Comparison of ENCODE assay signal across 21 cellular contexts in the genomic region with DNA sequence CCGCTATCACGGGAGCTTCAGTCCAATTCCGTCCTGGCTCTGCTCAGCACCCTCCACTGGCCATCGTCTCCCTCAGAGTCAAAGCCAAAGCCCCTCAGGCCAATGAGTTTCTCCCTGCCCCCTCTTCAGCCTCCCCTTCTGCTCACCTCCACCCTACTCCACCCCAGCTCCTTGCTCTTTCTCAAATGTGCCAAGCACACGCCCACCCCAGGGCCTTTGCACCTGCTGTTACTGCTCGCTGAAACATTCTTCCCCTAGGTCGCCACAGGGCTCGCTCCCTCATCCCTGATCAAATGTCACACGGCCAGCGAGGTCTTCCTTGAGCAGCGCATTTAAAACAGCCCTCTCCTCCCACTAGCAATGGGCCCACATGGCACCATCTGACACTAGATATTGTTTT. TPM values are rescaled to one million over a fixed set of nuclear protein-coding genes. Genes with fewer than 3 reads are reported as not detected.
DNase-seq lines count a peak whose midpoint lies in the region; ATAC-seq lines count a peak whose summit lies in the region.
"Had no signal": no experiment of that assay in that cellular context is flagged by ENCODE, and none has a peak within 500 bp of the region (broad histone marks: within the 10 kb centered on the region; RNA-seq: fewer than 3 reads in every experiment).

No MANE protein-coding gene starts in this region.

- H3K4me1 ChIP-seq in naive thymus-derived CD4-positive, alpha-beta T cell (ENCODE audit: control insufficient read depth in 2 of 2, insufficient read depth in 2 of 2, low read length in 2 of 2): peaks cover 33 to 44% of the 10 kb centered on the region in 2 donors
- H3K4me1 ChIP-seq in subcutaneous abdominal adipose tissue (ENCODE audit: control insufficient read depth in 5 of 5, insufficient read depth in 5 of 5, low read length in 5 of 5): peaks cover 18 to 73% (median 57%) of the 10 kb centered on the region in 5 donors
- H3K4me1 ChIP-seq: uterus had no signal

- H3K9ac ChIP-seq in subcutaneous abdominal adipose tissue (ENCODE audit: low read length in 5 of 5): no peak overlapping the region

- H3K27me3 ChIP-seq in naive thymus-derived CD4-positive, alpha-beta T cell (ENCODE audit: control insufficient read depth in 2 of 2, insufficient read depth in 2 of 2, low read length in 2 of 2): no peaks in the 10 kb centered on the region
- no peaks in the 10 kb centered on the region for H3K27me3 ChIP-seq in subcutaneous abdominal adipose tissue (ENCODE audit: control insufficient read depth in 5 of 5, insufficient read depth in 4 of 5, low read length in 5 of 5)
- H3K27me3 ChIP-seq: left lung, uterus had no signal

- no peak for ATAC-seq in activated naive CD8-positive, alpha-beta T cell treated with anti-CD3 and anti-CD28 coated beads, Interleukin-2, amount 10 ng/mL, durations not matched to agents 7 days and 5 days (ENCODE audit: low read depth)
- no peak for ATAC-seq in activated naive CD8-positive, alpha-beta T cell treated with anti-CD3 and anti-CD28 coated beads, Interleukin-2, amount 50 U/mL, for 24 hours
- no peak for ATAC-seq in activated CD8-positive, alpha-beta T cell treated with anti-CD3 and anti-CD28 coated beads, Interleukin-2, amount 10 ng/mL, durations not matched to agents 7 days and 5 days
- no peak for ATAC-seq in naive thymus-derived CD4-positive, alpha-beta T cell
- ATAC-seq in HG02571 (IDR thresholded peaks at IDR 0.05; ENCODE audit: unreplicated experiment) (no peak), GM18861 (IDR thresholded peaks at IDR 0.05; ENCODE audit: unreplicated experiment) (no peak)
- ATAC-seq: left lung had no signal

- CTCF ChIA-PET in activated CD8-positive, alpha-beta T cell treated with anti-CD3 and anti-CD28 coated beads, Interleukin-2, amount 10 ng/mL, durations not matched to agents 7 days and 5 days (lab: Charles Lee): interaction anchor here (1.4 to 1.6 kb wide), 2 partner anchors 9 to 126 kb away, joined by 6 to 7 read pairs; partner anchors contain the start of gene TOR2A
- CTCF ChIA-PET in naive thymus-derived CD4-positive, alpha-beta T cell (lab: Charles Lee): interaction anchor here (1.4 kb wide), 1 partner anchor 9 kb away, joined by 6 read pairs; no protein-coding TSS in a partner anchor

- no peak overlapping the region for H3K4me3 ChIP-seq in naive thymus-derived CD4-positive, alpha-beta T cell (ENCODE audit: low read length)
- H3K4me3 ChIP-seq in subcutaneous abdominal adipose tissue (ENCODE audit: low read depth in 1 of 5, low read length in 5 of 5): no peak overlapping the region
- H3K4me3 ChIP-seq: left lung, PC-9, SK-N-MC, uterus had no signal

- no peaks in the 10 kb centered on the region for H3K27me3 Mint-ChIP-seq in activated naive CD8-positive, alpha-beta T cell treated with anti-CD3 and anti-CD28 coated beads, Interleukin-2, amount 10 ng/mL, durations not matched to agents 7 days and 5 days
- no peaks in the 10 kb centered on the region for H3K27me3 Mint-ChIP-seq in activated naive CD8-positive, alpha-beta T cell treated with anti-CD3 and anti-CD28 coated beads, Interleukin-2, amount 50 U/mL, for 24 hours
- H3K27me3 Mint-ChIP-seq in activated CD8-positive, alpha-beta T cell treated with anti-CD3 and anti-CD28 coated beads, Interleukin-2, amount 10 ng/mL, durations not matched to agents 7 days and 5 days (ENCODE audit: low read depth): no peaks in the 10 kb centered on the region
- H3K27me3 Mint-ChIP-seq in naive thymus-derived CD4-positive, alpha-beta T cell: no peaks in the 10 kb centered on the region
- H3K27me3 Mint-ChIP-seq: stimulated activated naive CD8-positive, alpha-beta T cell treated with anti-CD3 and anti-CD28 coated beads, Interleukin-15, Interleukin-2, amounts not matched to agents 100 ng/mL and 50 ng/mL, for 24 hours had no signal

- peaks cover 1% of the 10 kb centered on the region for H3K36me3 Mint-ChIP-seq in activated naive CD8-positive, alpha-beta T cell treated with anti-CD3 and anti-CD28 coated beads, Interleukin-2, amount 10 ng/mL, durations not matched to agents 7 days and 5 days
- H3K36me3 Mint-ChIP-seq in activated naive CD8-positive, alpha-beta T cell treated with anti-CD3 and anti-CD28 coated beads, Interleukin-2, amount 50 U/mL, for 24 hours (ENCODE audit: low read depth): peaks cover 1% of the 10 kb centered on the region
- H3K36me3 Mint-ChIP-seq in activated CD8-positive, alpha-beta T cell treated with anti-CD3 and anti-CD28 coated beads, Interleukin-2, amount 10 ng/mL, durations not matched to agents 7 days and 5 days (ENCODE audit: low read depth): peaks cover 3% of the 10 kb centered on the region
- peaks cover 0 to 1% (median 0%) of the 10 kb centered on the region in 5 donors for H3K36me3 Mint-ChIP-seq in naive thymus-derived CD4-positive, alpha-beta T cell

- H3K27ac ChIP-seq in naive thymus-derived CD4-positive, alpha-beta T cell (ENCODE audit: low read depth, low read length): no peak overlapping the region
- peak overlapping the region; percentile 46 for H3K27ac ChIP-seq in subcutaneous abdominal adipose tissue (ENCODE audit: low read depth, low read length)
- H3K27ac ChIP-seq: PC-9, SK-N-MC had no signal

- no peak overlapping the region for H3K4me3 Mint-ChIP-seq in activated naive CD8-positive, alpha-beta T cell treated with anti-CD3 and anti-CD28 coated beads, Interleukin-2, amount 10 ng/mL, durations not matched to agents 7 days and 5 days
- H3K4me3 Mint-ChIP-seq in activated naive CD8-positive, alpha-beta T cell treated with anti-CD3 and anti-CD28 coated beads, Interleukin-2, amount 50 U/mL, for 24 hours: no peak overlapping the region
- no peak overlapping the region for H3K4me3 Mint-ChIP-seq in activated CD8-positive, alpha-beta T cell treated with anti-CD3 and anti-CD28 coated beads, Interleukin-2, amount 10 ng/mL, durations not matched to agents 7 days and 5 days
- H3K4me3 Mint-ChIP-seq in naive thymus-derived CD4-positive, alpha-beta T cell: no peak overlapping the region
- H3K4me3 Mint-ChIP-seq: activated T-helper 1 cell treated with anti-CD3 and anti-CD28 coated beads, Interleukin-12 subunit alpha, Interleukin-12 subunit beta, Interleukin-2, Interleukin-4 antibody, amounts not matched to agents 30 ng/mL and 10 ng/mL and 1 ng/mL, durations not matched to agents 14 hours and 24 hours and 36 hours; stimulated activated naive CD8-positive, alpha-beta T cell treated with anti-CD3 and anti-CD28 coated beads, Interleukin-15, Interleukin-2, amounts not matched to agents 100 ng/mL and 50 ng/mL, for 24 hours had no signal

- peaks cover 43% of the 10 kb centered on the region for H3K4me1 Mint-ChIP-seq in activated naive CD8-positive, alpha-beta T cell treated with anti-CD3 and anti-CD28 coated beads, Interleukin-2, amount 10 ng/mL, durations not matched to agents 7 days and 5 days
- peaks cover 46% of the 10 kb centered on the region for H3K4me1 Mint-ChIP-seq in activated naive CD8-positive, alpha-beta T cell treated with anti-CD3 and anti-CD28 coated beads, Interleukin-2, amount 50 U/mL, for 24 hours
- peaks cover 53% of the 10 kb centered on the region for H3K4me1 Mint-ChIP-seq in activated CD8-positive, alpha-beta T cell treated with anti-CD3 and anti-CD28 coated beads, Interleukin-2, amount 10 ng/mL, durations not matched to agents 7 days and 5 days (ENCODE audit: low read depth)
- peaks cover 26 to 59% (median 48%) of the 10 kb centered on the region in 7 donors for H3K4me1 Mint-ChIP-seq in naive thymus-derived CD4-positive, alpha-beta T cell

- H3K9me3 ChIP-seq in naive thymus-derived CD4-positive, alpha-beta T cell (ENCODE audit: control insufficient read depth in 2 of 3, low read length in 3 of 3): no peaks in the 10 kb centered on the region
- H3K9me3 ChIP-seq in subcutaneous abdominal adipose tissue (ENCODE audit: control insufficient read depth in 5 of 5, low read length in 5 of 5): no peaks in the 10 kb centered on the region
- H3K9me3 ChIP-seq: left lung, uterus had no signal

- intact Hi-C loops in naive thymus-derived CD4-positive, alpha-beta T cell (cut with micrococcal nuclease): no loop called here

- H3K27ac Mint-ChIP-seq in activated naive CD8-positive, alpha-beta T cell treated with anti-CD3 and anti-CD28 coated beads, Interleukin-2, amount 10 ng/mL, durations not matched to agents 7 days and 5 days: peak overlapping the region; percentile 67
- H3K27ac Mint-ChIP-seq in activated naive CD8-positive, alpha-beta T cell treated with anti-CD3 and anti-CD28 coated beads, Interleukin-2, amount 50 U/mL, for 24 hours: no peak overlapping the region
- peak overlapping the region; percentile 93 for H3K27ac Mint-ChIP-seq in activated CD8-positive, alpha-beta T cell treated with anti-CD3 and anti-CD28 coated beads, Interleukin-2, amount 10 ng/mL, durations not matched to agents 7 days and 5 days
- H3K27ac Mint-ChIP-seq in naive thymus-derived CD4-positive, alpha-beta T cell: peak overlapping the region in 6 of 9 donors; percentile 60 to 95 (median 88)
- H3K27ac Mint-ChIP-seq: stimulated activated naive CD8-positive, alpha-beta T cell treated with anti-CD3 and anti-CD28 coated beads, Interleukin-15, Interleukin-2, amounts not matched to agents 100 ng/mL and 50 ng/mL, for 24 hours had no signal

- POLR2A ChIA-PET in activated naive CD8-positive, alpha-beta T cell treated with anti-CD3 and anti-CD28 coated beads, Interleukin-2, amount 10 ng/mL, durations not matched to agents 7 days and 5 days (lab: Charles Lee): interaction anchor here (0.9 to 1.2 kb wide), 2 partner anchors 58 to 304 kb away, joined by 3 to 6 read pairs; partner anchors contain the start of gene FPGS
- POLR2A ChIA-PET in activated CD8-positive, alpha-beta T cell treated with anti-CD3 and anti-CD28 coated beads, Interleukin-2, amount 10 ng/mL, durations not matched to agents 7 days and 5 days (lab: Charles Lee): no interaction called here
- POLR2A ChIA-PET in naive thymus-derived CD4-positive, alpha-beta T cell (lab: Charles Lee): interaction anchor here (1.1 to 3.2 kb wide), 3 partner anchors 8 to 90 kb away, joined by 3 to 15 read pairs (median 6); partner anchors contain the start of gene ENG

- H3K36me3 ChIP-seq in naive thymus-derived CD4-positive, alpha-beta T cell (ENCODE audit: control insufficient read depth in 2 of 3, insufficient read depth in 3 of 3, low read length in 3 of 3): no peaks in the 10 kb centered on the region
- peaks cover 0 to under 1% (median 0%) of the 10 kb centered on the region in 5 donors for H3K36me3 ChIP-seq in subcutaneous abdominal adipose tissue (ENCODE audit: control insufficient read depth in 5 of 5, insufficient read depth in 5 of 5, low read length in 5 of 5)
- H3K36me3 ChIP-seq: left lung, uterus had no signal

- DNase-seq in activated naive CD8-positive, alpha-beta T cell treated with anti-CD3 and anti-CD28 coated beads, Interleukin-2, amount 10 ng/mL, durations not matched to agents 7 days and 5 days: no peak
- DNase-seq in activated naive CD8-positive, alpha-beta T cell treated with anti-CD3 and anti-CD28 coated beads, Interleukin-2, amount 50 U/mL, for 24 hours: no peak
- no peak for DNase-seq in activated CD8-positive, alpha-beta T cell treated with anti-CD3 and anti-CD28 coated beads, Interleukin-2, amount 10 ng/mL, durations not matched to agents 7 days and 5 days
- DNase-seq in naive thymus-derived CD4-positive, alpha-beta T cell: no peak
- no peak for DNase-seq in inferior parietal cortex (ENCODE audit: extremely low spot score)
- DNase-seq: ACHN; activated CD4-positive, alpha-beta T cell treated with anti-CD3 and anti-CD28 coated beads, Interleukin-2, amount 50 U/mL, for 4 hours; EL; foreskin melanocyte; left lung; NCI-H1417; NCI-H82; PC-9; retina had no signal

- no peaks in the 10 kb centered on the region for H3K9me3 Mint-ChIP-seq in activated naive CD8-positive, alpha-beta T cell treated with anti-CD3 and anti-CD28 coated beads, Interleukin-2, amount 10 ng/mL, durations not matched to agents 7 days and 5 days
- no peaks in the 10 kb centered on the region for H3K9me3 Mint-ChIP-seq in activated naive CD8-positive, alpha-beta T cell treated with anti-CD3 and anti-CD28 coated beads, Interleukin-2, amount 50 U/mL, for 24 hours
- no peaks in the 10 kb centered on the region for H3K9me3 Mint-ChIP-seq in activated CD8-positive, alpha-beta T cell treated with anti-CD3 and anti-CD28 coated beads, Interleukin-2, amount 10 ng/mL, durations not matched to agents 7 days and 5 days (ENCODE audit: insufficient read depth)
- peaks cover 0 to 1% (median 0%) of the 10 kb centered on the region in 11 donors for H3K9me3 Mint-ChIP-seq in naive thymus-derived CD4-positive, alpha-beta T cell
- H3K9me3 Mint-ChIP-seq: activated T-helper 1 cell treated with anti-CD3 and anti-CD28 coated beads, Interleukin-12 subunit alpha, Interleukin-12 subunit beta, Interleukin-2, Interleukin-4 antibody, amounts not matched to agents 30 ng/mL and 10 ng/mL and 1 ng/mL, durations not matched to agents 14 hours and 24 hours and 36 hours; stimulated activated naive CD8-positive, alpha-beta T cell treated with anti-CD3 and anti-CD28 coated beads, Interleukin-15, Interleukin-2, amounts not matched to agents 100 ng/mL and 50 ng/mL, for 24 hours had no signal

RNA-seq across cellular contexts. Expression of gene ENG, which starts 6.3 kb away (rescaled TPM):
- 10 to 100 TPM; 19.7 to 20.1 TPM for total RNA-seq in activated naive CD8-positive, alpha-beta T cell treated with anti-CD3 and anti-CD28 coated beads, Interleukin-2, amount 10 ng/mL, durations not matched to agents 7 days and 5 days
- total RNA-seq in activated CD8-positive, alpha-beta T cell treated with anti-CD3 and anti-CD28 coated beads, Interleukin-2, amount 10 ng/mL, durations not matched to agents 7 days and 5 days: 10 to 100 TPM; 22.9 to 24.3 TPM
- total RNA-seq in naive thymus-derived CD4-positive, alpha-beta T cell: 10 to 100 TPM in 4 of 5 experiments, 1 to 10 TPM in 1; 6.2 to 25.8 (median 12.5) TPM
- 1 to 10 TPM; 4.5 to 6.4 TPM for polyA plus RNA-seq in naive thymus-derived CD4-positive, alpha-beta T cell

RNA-seq across cellular contexts. Expression of gene AK1, which starts 16.7 kb away (rescaled TPM):
- total RNA-seq in activated naive CD8-positive, alpha-beta T cell treated with anti-CD3 and anti-CD28 coated beads, Interleukin-2, amount 10 ng/mL, durations not matched to agents 7 days and 5 days: 10 to 100 TPM; 46.8 to 54.6 TPM
- 10 to 100 TPM; 22.4 to 30.4 TPM for total RNA-seq in activated CD8-positive, alpha-beta T cell treated with anti-CD3 and anti-CD28 coated beads, Interleukin-2, amount 10 ng/mL, durations not matched to agents 7 days and 5 days
- total RNA-seq in naive thymus-derived CD4-positive, alpha-beta T cell: 10 to 100 TPM; 33.2 to 64.9 (median 51.6) TPM
- polyA plus RNA-seq in naive thymus-derived CD4-positive, alpha-beta T cell: under 1 TPM; 0.09 to 0.21 TPM

RNA-seq across cellular contexts. Expression of gene ST6GALNAC6, which starts 38.6 kb away (rescaled TPM):
- 100 to 1,000 TPM; 105 to 112 TPM for total RNA-seq in activated naive CD8-positive, alpha-beta T cell treated with anti-CD3 and anti-CD28 coated beads, Interleukin-2, amount 10 ng/mL, durations not matched to agents 7 days and 5 days
- total RNA-seq in activated CD8-positive, alpha-beta T cell treated with anti-CD3 and anti-CD28 coated beads, Interleukin-2, amount 10 ng/mL, durations not matched to agents 7 days and 5 days: 10 to 100 TPM; 68.6 to 77.6 TPM
- 100 to 1,000 TPM in 3 of 5 experiments, 10 to 100 TPM in 2; 63.0 to 125 (median 107) TPM for total RNA-seq in naive thymus-derived CD4-positive, alpha-beta T cell
- 10 to 100 TPM; 28.3 to 34.5 TPM for polyA plus RNA-seq in naive thymus-derived CD4-positive, alpha-beta T cell

RNA-seq across cellular contexts. Expression of gene ST6GALNAC4, which starts 56.1 kb away (rescaled TPM):
- 10 to 100 TPM; 51.1 to 59.5 TPM for total RNA-seq in activated naive CD8-positive, alpha-beta T cell treated with anti-CD3 and anti-CD28 coated beads, Interleukin-2, amount 10 ng/mL, durations not matched to agents 7 days and 5 days
- 10 to 100 TPM; 37.0 to 39.7 TPM for total RNA-seq in activated CD8-positive, alpha-beta T cell treated with anti-CD3 and anti-CD28 coated beads, Interleukin-2, amount 10 ng/mL, durations not matched to agents 7 days and 5 days
- total RNA-seq in naive thymus-derived CD4-positive, alpha-beta T cell: 10 to 100 TPM; 28.0 to 51.0 (median 36.1) TPM
- polyA plus RNA-seq in naive thymus-derived CD4-positive, alpha-beta T cell: 10 to 100 TPM; 20.0 to 21.7 TPM

RNA-seq across cellular contexts. Expression of gene FPGS, which starts 58.1 kb away (rescaled TPM):
- total RNA-seq in activated naive CD8-positive, alpha-beta T cell treated with anti-CD3 and anti-CD28 coated beads, Interleukin-2, amount 10 ng/mL, durations not matched to agents 7 days and 5 days: 100 to 1,000 TPM; 108 to 109 TPM
- 10 to 100 TPM; 91.5 to 98.3 TPM for total RNA-seq in activated CD8-positive, alpha-beta T cell treated with anti-CD3 and anti-CD28 coated beads, Interleukin-2, amount 10 ng/mL, durations not matched to agents 7 days and 5 days
- 100 to 1,000 TPM in 2 of 5 experiments, 10 to 100 TPM in 3; 90.4 to 123 (median 95.4) TPM for total RNA-seq in naive thymus-derived CD4-positive, alpha-beta T cell
- 10 to 100 TPM; 37.3 to 51.4 TPM for polyA plus RNA-seq in naive thymus-derived CD4-positive, alpha-beta T cell
